1 cellular context compared by ENCODE assay signal in genomic region chr4:108620101-108620932, GRCh38.
TF ChIP-seq lines count a peak whose summit lies in the region.

TSS of gene RPL34 (plus strand) at chr4:108620576. CDS start at chr4:108621960, 1,384 bp downstream.

TF ChIP-seq in GM12878, 131 proteins besides CTCF, POLR2A, EP300 and RAD21 (continued from another document and continues in another):
- TF ChIP-seq REST (IDR thresholded peaks at IDR 0.05; ENCODE audit: low read depth, low read length): 0 out of 2 replicates have a peak, but pooled peaks have one; percentile 42
- TF ChIP-seq PAX8 (IDR thresholded peaks at IDR 0.05): no peak
- no peak for TF ChIP-seq ETV6 (conservative IDR thresholded peaks at IDR 0.05 in 1 of 2, IDR thresholded peaks at IDR 0.05 in 1 of 2; ENCODE audit: borderline replicate concordance in 1 of 2, low read depth in 1 of 2)
- TF ChIP-seq GATAD2B (conservative IDR thresholded peaks at IDR 0.05; ENCODE audit: low read depth): no peak; the same call in 1 of the 2 replicates
- TF ChIP-seq PKNOX1 (IDR thresholded peaks at IDR 0.05): peak; percentile 56; the same call in 1 of the 2 replicates
- TF ChIP-seq CHD4 (IDR thresholded peaks at IDR 0.05): no peak
- peak; percentile 73; the same call in 1 of the 2 replicates for TF ChIP-seq BACH1 (IDR thresholded peaks at IDR 0.05; ENCODE audit: borderline replicate concordance)
- peak; percentile 52 for TF ChIP-seq CHD2 (IDR thresholded peaks at IDR 0.05; ENCODE audit: borderline replicate concordance, low read depth, low read length)
- peak; percentile 46 for TF ChIP-seq NRF1 (conservative IDR thresholded peaks at IDR 0.05; ENCODE audit: low read depth, low read length)
- TF ChIP-seq RUNX3 (IDR thresholded peaks at IDR 0.05; ENCODE audit: low read length): peak; percentile 43
- TF ChIP-seq E4F1 (IDR thresholded peaks at IDR 0.05; ENCODE audit: borderline replicate concordance, partially characterized antibody): peak; percentile 75
- no peak for TF ChIP-seq RFX5 (IDR thresholded peaks at IDR 0.05; ENCODE audit: low read depth, low read length)
- TF ChIP-seq HCFC1 (IDR thresholded peaks at IDR 0.05; ENCODE audit: low read length): peak; percentile 85
- TF ChIP-seq KAT2A (conservative IDR thresholded peaks at IDR 0.05; ENCODE audit: control insufficient read depth, low read depth, low read length): 0 out of 2 replicates have a peak, but pooled peaks have one; percentile 52
- TF ChIP-seq JUNB (IDR thresholded peaks at IDR 0.05): no peak
- no peak for TF ChIP-seq ATF3 (IDR thresholded peaks at IDR 0.05; ENCODE audit: borderline replicate concordance, extremely low read depth, low read depth, low read length)
- no peak for TF ChIP-seq CHD1 (IDR thresholded peaks at IDR 0.05; ENCODE audit: low read depth, low read length)
- TF ChIP-seq NR2C2 (IDR thresholded peaks at IDR 0.05; ENCODE audit: borderline replicate concordance, control insufficient read depth, insufficient read length, low read depth): peak; percentile 86
- peak; percentile 96 for TF ChIP-seq NR2F1 (conservative IDR thresholded peaks at IDR 0.05)
- TF ChIP-seq TCF7 (IDR thresholded peaks at IDR 0.05; ENCODE audit: borderline replicate concordance): peak; percentile 73; the same call in 1 of the 2 replicates
- TF ChIP-seq STAT3 (IDR thresholded peaks at IDR 0.05; ENCODE audit: low read depth, low read length): 0 out of 2 replicates have a peak, but pooled peaks have one; percentile 2
- no peak for TF ChIP-seq CUX1 (IDR thresholded peaks at IDR 0.05; ENCODE audit: insufficient replicate concordance, low read depth, low read length)
- TF ChIP-seq HDAC2 (IDR thresholded peaks at IDR 0.05): no peak
- peak; percentile 50 for TF ChIP-seq ZZZ3 (IDR thresholded peaks at IDR 0.05; ENCODE audit: control insufficient read depth, insufficient read length, low read depth)
- TF ChIP-seq CBX5 (IDR thresholded peaks at IDR 0.05; ENCODE audit: low read depth): peak; percentile 19; the same call in 1 of the 2 replicates
- peak; percentile 88 for TF ChIP-seq ELK1 (IDR thresholded peaks at IDR 0.05; ENCODE audit: low read depth, low read length)
- peak; percentile 36; the same call in 1 of the 2 replicates for TF ChIP-seq TCF3 (IDR thresholded peaks at IDR 0.05; ENCODE audit: borderline replicate concordance, insufficient read depth, low read depth, low read length)
- TF ChIP-seq MEF2A (IDR thresholded peaks at IDR 0.05; ENCODE audit: insufficient read depth, low read depth, low read length): 0 out of 2 replicates have a peak, but pooled peaks have one; percentile 47
- TF ChIP-seq SMAD1 (IDR thresholded peaks at IDR 0.05; ENCODE audit: low read depth, partially characterized antibody): peak; percentile 91
- TF ChIP-seq SIX5 (IDR thresholded peaks at IDR 0.05; ENCODE audit: low read depth, low read length, severe bottlenecking): peak; percentile 73
- TF ChIP-seq ZNF207 (IDR thresholded peaks at IDR 0.05; ENCODE audit: borderline replicate concordance): no peak
- 0 out of 2 replicates have a peak, but pooled peaks have one; percentile 59 for TF ChIP-seq LARP7 (IDR thresholded peaks at IDR 0.05)
- TF ChIP-seq SMARCA5 (IDR thresholded peaks at IDR 0.05): no peak
- TF ChIP-seq ATF7 (IDR thresholded peaks at IDR 0.05; ENCODE audit: low read depth): peak; percentile 76
- no peak for TF ChIP-seq ZNF274 (IDR thresholded peaks at IDR 0.05; ENCODE audit: insufficient read depth, insufficient read length)
- TF ChIP-seq YY1 (IDR thresholded peaks at IDR 0.05; ENCODE audit: low read depth, low read length): peak; percentile 99
- no peak for TF ChIP-seq ZNF217 (IDR thresholded peaks at IDR 0.05)
- TF ChIP-seq MYB (IDR thresholded peaks at IDR 0.05; ENCODE audit: borderline replicate concordance, low read depth, low read length): no peak
- TF ChIP-seq FOXM1 (IDR thresholded peaks at IDR 0.05; ENCODE audit: low read depth, low read length): peak; percentile 56; the same call in 1 of the 2 replicates
- peak; percentile 76; the same call in 1 of the 2 replicates for TF ChIP-seq MTA3 (IDR thresholded peaks at IDR 0.05; ENCODE audit: borderline replicate concordance, low read length)
- TF ChIP-seq SP1 (IDR thresholded peaks at IDR 0.05; ENCODE audit: low read depth, low read length): peak; percentile 48
- peak; percentile 65; the same call in 1 of the 2 replicates for TF ChIP-seq HSF1 (IDR thresholded peaks at IDR 0.05; ENCODE audit: low read depth, low read length)
- no peak for TF ChIP-seq BCLAF1 (IDR thresholded peaks at IDR 0.05)
- peak; percentile 99 for TF ChIP-seq SMAD5 (IDR thresholded peaks at IDR 0.05; ENCODE audit: low read depth)
- peak; percentile 98 for TF ChIP-seq CREM (IDR thresholded peaks at IDR 0.05; ENCODE audit: low read depth)
